27 cellular contexts compared by ENCODE assay signal in the genomic region with DNA sequence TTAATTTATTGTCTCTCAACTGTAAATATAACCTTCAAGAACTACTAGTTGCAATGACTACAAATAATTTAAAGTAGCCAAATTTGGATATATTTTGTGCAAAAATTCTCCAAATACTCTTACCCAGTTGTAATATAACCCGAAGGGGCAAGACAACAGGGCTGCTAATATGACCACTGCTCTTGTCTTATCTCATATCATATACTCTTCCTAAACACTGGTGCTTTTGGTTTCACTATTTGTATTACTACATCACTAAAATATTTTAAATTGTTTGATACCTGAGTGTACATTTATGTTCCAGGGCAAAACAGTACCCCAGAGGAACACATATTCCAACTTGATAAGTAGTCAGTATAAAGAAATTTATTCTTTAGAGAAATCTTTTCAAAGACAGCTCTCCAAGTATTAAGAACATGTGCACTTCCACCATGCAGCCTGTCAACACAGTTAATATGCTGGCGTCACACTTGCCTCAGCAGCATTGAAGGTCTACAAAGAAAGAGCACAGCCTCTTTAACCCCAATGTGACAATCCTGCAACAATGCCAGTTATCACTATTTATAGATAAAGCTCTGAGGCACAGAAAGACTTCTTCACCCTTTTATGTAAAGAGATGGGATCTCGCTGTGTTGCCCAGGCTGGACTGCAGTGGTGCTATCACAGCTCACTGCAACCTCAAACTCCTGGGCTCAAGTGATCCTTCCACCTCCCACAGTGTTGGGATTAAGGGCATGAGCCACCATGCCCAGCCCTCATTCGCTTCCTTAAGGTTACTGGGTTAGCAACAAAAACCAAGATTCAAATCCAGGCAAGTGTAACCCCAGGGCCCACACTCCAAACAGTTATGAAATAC. TPM values are rescaled to one million over a fixed set of nuclear protein-coding genes. Genes with fewer than 3 reads are reported as not detected.
A peak's percentile ranks its signal among the peaks of the same experiment; 100 is the strongest.
DNase-seq lines count a peak whose midpoint lies in the region; ATAC-seq and TF ChIP-seq lines count a peak whose summit lies in the region.
"Had no signal": no experiment of that assay in that cellular context is flagged by ENCODE, and none has a peak within 500 bp of the region (broad histone marks: within the 10 kb centered on the region; RNA-seq: fewer than 3 reads in every experiment).

No MANE protein-coding gene starts in this region.

- H3K4me1 ChIP-seq in BLaER1 (peaks cover 56% of the 10 kb centered on the region), Panc1 (ENCODE audit: control insufficient read depth, insufficient read depth, low read length) (peaks cover 36% of the 10 kb centered on the region), right cardiac atrium (ENCODE audit: control insufficient read depth, insufficient read depth, low read length) (peaks cover 2% of the 10 kb centered on the region)
- H3K4me1 ChIP-seq: breast epithelium had no signal

- no peak overlapping the region for H3K4me3 Mint-ChIP-seq in stimulated activated memory B cell treated with anti-CD40 and anti-IgM and Interleukin-4, amounts not matched to agents 10 μg/mL and 1 μg/mL and 100 μg/mL, for 72 hours
- H3K4me3 Mint-ChIP-seq: CD14-positive monocyte, neural crest cell had no signal

- CTCF ChIA-PET in Panc1 (lab: Charles Lee): no interaction called here

- H3K4me1 Mint-ChIP-seq in stimulated activated memory B cell treated with anti-CD40 and anti-IgM and Interleukin-4, amounts not matched to agents 10 μg/mL and 1 μg/mL and 100 μg/mL, for 72 hours: peaks cover 34% of the 10 kb centered on the region

- in situ Hi-C loops in Panc1 (cut with HindIII; ENCODE audit: low pct_unique_long_range_greater_than_20kb, low sequenced_read_pairs): no loop called here

- peaks cover 100% of the 10 kb centered on the region for H4K20me1 ChIP-seq in BLaER1

- no peaks in the 10 kb centered on the region for H3K9me3 ChIP-seq in BLaER1
- H3K9me3 ChIP-seq in Panc1 (ENCODE audit: control insufficient read depth, insufficient read depth, low read depth, low read length): no peaks in the 10 kb centered on the region
- H3K9me3 ChIP-seq in right cardiac atrium (ENCODE audit: control insufficient read depth, low read length): no peaks in the 10 kb centered on the region
- H3K9me3 ChIP-seq: adrenal gland, breast epithelium, spleen, suprapubic skin had no signal

- intact Hi-C loops in Panc1 (cut with micrococcal nuclease; ENCODE audit: unreplicated experiment) (no loop called here), right cardiac atrium (cut with DNase I) (no loop called here)

- TF ChIP-seq CTCF in Panc1 (IDR thresholded peaks at IDR 0.05) (no peak), GM10266 (IDR thresholded peaks at IDR 0.05; ENCODE audit: control insufficient read depth, insufficient read depth, low read depth, missing control alignments) (no peak)

- no TSS peak for BruUV-seq in Panc1 (replicated peaks; lab: Mats Ljungman, UMichigan)

- no peak overlapping the region for H3K4me2 ChIP-seq in BLaER1

- H3K36me3 Mint-ChIP-seq in stimulated activated memory B cell treated with anti-CD40 and anti-IgM and Interleukin-4, amounts not matched to agents 10 μg/mL and 1 μg/mL and 100 μg/mL, for 72 hours: peaks cover 65% of the 10 kb centered on the region

- H3K27ac Mint-ChIP-seq in stimulated activated memory B cell treated with anti-CD40 and anti-IgM and Interleukin-4, amounts not matched to agents 10 μg/mL and 1 μg/mL and 100 μg/mL, for 72 hours: no peak overlapping the region

- H3K27me3 ChIP-seq in BLaER1 (no peaks in the 10 kb centered on the region), Panc1 (ENCODE audit: control insufficient read depth, insufficient read depth, low read length) (no peaks in the 10 kb centered on the region), right cardiac atrium (ENCODE audit: control insufficient read depth, insufficient read depth) (no peaks in the 10 kb centered on the region)
- H3K27me3 ChIP-seq: adrenal gland, breast epithelium, spleen, suprapubic skin had no signal

- H3K27me3 Mint-ChIP-seq in stimulated activated memory B cell treated with anti-CD40 and anti-IgM and Interleukin-4, amounts not matched to agents 10 μg/mL and 1 μg/mL and 100 μg/mL, for 72 hours: no peaks in the 10 kb centered on the region
- H3K27me3 Mint-ChIP-seq: progenitor cell of endocrine pancreas had no signal

- H3K27ac ChIP-seq in BLaER1: 0 out of 2 replicates have a peak overlapping the region, but pooled peaks have one; percentile 39
- H3K27ac ChIP-seq in Panc1 (ENCODE audit: low read length): no peak overlapping the region
- no peak overlapping the region for H3K27ac ChIP-seq in right cardiac atrium (ENCODE audit: low read length)
- no peak overlapping the region for H3K27ac ChIP-seq in substantia nigra (ENCODE audit: low read depth, low read length, poor library complexity, severe bottlenecking)
- H3K27ac ChIP-seq: breast epithelium, epithelial cell of prostate, suprapubic skin had no signal

- no peak overlapping the region for H3K9ac ChIP-seq in BLaER1

- WGBS in right cardiac atrium: 78% methylated on average over 4 of the region's 4 CpGs

- DNase-seq in Panc1 (ENCODE audit: low read depth, low spot score) (no peak), right cardiac atrium (no peak), substantia nigra (lab: John Stamatoyannopoulos, UW) (no peak), GM10266 (ENCODE audit: extremely low spot score) (no peak)
- DNase-seq: ACHN; dermis blood vessel endothelial cell; foreskin melanocyte; GF-D8; kidney glomerular epithelial cell; mesendoderm; MV-4-11; NCI-H187 treated with DMSO at 0.1 percent for 48 hours; NCI-H345; RPMI8226; spleen; stimulated activated CD8-positive, alpha-beta memory T cell treated with anti-CD3 and anti-CD28 coated beads, Interleukin-4, amount 100 ng/mL, for 48 hours had no signal

- H3K9me3 Mint-ChIP-seq in stimulated activated memory B cell treated with anti-CD40 and anti-IgM and Interleukin-4, amounts not matched to agents 10 μg/mL and 1 μg/mL and 100 μg/mL, for 72 hours: no peaks in the 10 kb centered on the region
- H3K9me3 Mint-ChIP-seq: neural crest cell had no signal

- H3K36me3 ChIP-seq in BLaER1: peaks cover 86% of the 10 kb centered on the region
- H3K36me3 ChIP-seq in Panc1 (ENCODE audit: control insufficient read depth, insufficient read depth, low read length): peaks cover 29% of the 10 kb centered on the region
- H3K36me3 ChIP-seq: breast epithelium had no signal

- no peak overlapping the region for H3K4me3 ChIP-seq in BLaER1
- H3K4me3 ChIP-seq in Panc1 (ENCODE audit: low read depth in 2 of 2, low read length in 2 of 2): no peak overlapping the region
- H3K4me3 ChIP-seq in right cardiac atrium (ENCODE audit: low read length): no peak overlapping the region
- H3K4me3 ChIP-seq: adrenal gland, breast epithelium, spleen, suprapubic skin had no signal

- POLR2A ChIA-PET in Panc1 (lab: Charles Lee): interaction anchor here (1.4 kb wide), 1 partner anchor 9 kb away, joined by 3 read pairs; no protein-coding TSS in a partner anchor

- ATAC-seq in GM18870 (IDR thresholded peaks at IDR 0.05; ENCODE audit: unreplicated experiment) (peak; percentile 59), Panc1 (peak; percentile 38), right cardiac atrium (peak; percentile 43 to 57), HG03135 (IDR thresholded peaks at IDR 0.05; ENCODE audit: unreplicated experiment) (no peak)
- ATAC-seq in stimulated activated memory B cell treated with anti-CD40 and anti-IgM and Interleukin-4, amounts not matched to agents 10 μg/mL and 1 μg/mL and 100 μg/mL, for 72 hours: no peak

RNA-seq across cellular contexts. Expression of gene RHEB, which starts 37.8 kb away (rescaled TPM):
- total RNA-seq in Panc1 (2021; ENCODE audit: unreplicated experiment) (259 TPM), right cardiac atrium (100 to 1,000 TPM; 115 to 217 (median 124) TPM)
- polyA plus RNA-seq in Panc1 (2012; ENCODE audit: insufficient read length): 147 TPM
- polyA plus RNA-seq in right cardiac atrium: 135 TPM

RNA-seq across cellular contexts. Expression of gene CRYGN, which starts 41.9 kb away (rescaled TPM):
- 0.74 TPM for total RNA-seq in Panc1 (2021; ENCODE audit: unreplicated experiment)
- polyA plus RNA-seq in Panc1 (2012; ENCODE audit: insufficient read length): 0.67 TPM
- total RNA-seq in right cardiac atrium: under 1 TPM in 1 of 4 donors, not detected in 3; 0.11 TPM
- polyA plus RNA-seq in right cardiac atrium: 0.07 TPM
- total RNA-seq: dermis blood vessel endothelial cell, suprapubic skin had no signal
- polyA plus RNA-seq: CD14-positive monocyte had no signal

Comparison
In these comparisons a context has a peak if more than half of its experiments do, and no peak if none do; other contexts are left out.
1. ATAC-seq: peak in GM18870 (single experiment), Panc1 (single experiment) and right cardiac atrium (2 of 2); none in HG03135 (single experiment) and stimulated activated memory B cell treated with anti-CD40 and anti-IgM and Interleukin-4, amounts not matched to agents 10 μg/mL and 1 μg/mL and 100 μg/mL, for 72 hours (single experiment).